8 cellular contexts compared by ENCODE assay signal in genomic region chr12:109432842-109433304, GRCh38. TPM values are rescaled to one million over a fixed set of nuclear protein-coding genes. Genes with fewer than 3 reads are reported as not detected.
A peak's percentile ranks its signal among the peaks of the same experiment; 100 is the strongest.
DNase-seq lines count a peak whose midpoint lies in the region; ATAC-seq and TF ChIP-seq lines count a peak whose summit lies in the region.

No MANE protein-coding gene starts in this region.

- H3K79me2 ChIP-seq in fibroblast of lung (ENCODE audit: control insufficient read depth, insufficient read depth, low read length) (no peaks in the 10 kb centered on the region), neural progenitor cell (ENCODE audit: low read depth) (no peaks in the 10 kb centered on the region)

- ATAC-seq in stimulated activated naive CD8-positive, alpha-beta T cell treated with anti-CD3 and anti-CD28 coated beads, Interleukin-15, amount 100 ng/mL, for 72 hours = peak; percentile 82
- no peak for ATAC-seq in HG03045 (IDR thresholded peaks at IDR 0.05; ENCODE audit: unreplicated experiment)

- H3K27ac ChIP-seq in fibroblast of lung (ENCODE audit: insufficient read depth, low read length) (no peak overlapping the region), neural progenitor cell (no peak overlapping the region)

- no peak overlapping the region for H2AFZ ChIP-seq in fibroblast of lung (ENCODE audit: low read length)
- H2AFZ ChIP-seq in neural progenitor cell (replicated peaks) = no peak overlapping the region

- H3K4me3 Mint-ChIP-seq in neural progenitor cell = no peak overlapping the region
- H3K4me3 Mint-ChIP-seq in stimulated activated naive CD8-positive, alpha-beta T cell treated with anti-CD3 and anti-CD28 coated beads, Interleukin-15, amount 100 ng/mL, for 72 hours = peak overlapping the region in 1 of 2 donors; percentile 15

- H3K4me1 ChIP-seq in fibroblast of lung (ENCODE audit: control insufficient read depth, extremely low read depth, insufficient read depth, low read length) = no peaks in the 10 kb centered on the region
- H3K4me1 ChIP-seq in neural progenitor cell = no peaks in the 10 kb centered on the region

- peaks cover 27% of the 10 kb centered on the region for H3K4me1 Mint-ChIP-seq in neural progenitor cell
- H3K4me1 Mint-ChIP-seq in stimulated activated naive CD8-positive, alpha-beta T cell treated with anti-CD3 and anti-CD28 coated beads, Interleukin-15, amount 100 ng/mL, for 72 hours = peaks cover 14% of the 10 kb centered on the region

- H3K4me3 ChIP-seq in fibroblast of lung (replicated peaks in 1 of 4; ENCODE audit: control extremely low read depth in 1 of 4, insufficient read depth in 1 of 4, low read depth in 3 of 4, low read length in 4 of 4) = no peak overlapping the region
- no peak overlapping the region for H3K4me3 ChIP-seq in neural progenitor cell

- H4K20me1 ChIP-seq in fibroblast of lung (ENCODE audit: control insufficient read depth, extremely low read depth, insufficient read depth, low read length) = no peaks in the 10 kb centered on the region
- no peaks in the 10 kb centered on the region for H4K20me1 ChIP-seq in neural progenitor cell (ENCODE audit: low read depth)

- H3K27me3 ChIP-seq in fibroblast of lung (ENCODE audit: control insufficient read depth, insufficient read depth, low read length) (no peaks in the 10 kb centered on the region), neural progenitor cell (no peaks in the 10 kb centered on the region)

- H3K9ac ChIP-seq in fibroblast of lung (ENCODE audit: insufficient read depth, low read length) (no peak overlapping the region), neural progenitor cell (no peak overlapping the region)

- H3K27me3 Mint-ChIP-seq in neural progenitor cell (ENCODE audit: insufficient read depth, low read depth) = peaks cover 6% of the 10 kb centered on the region
- no peaks in the 10 kb centered on the region for H3K27me3 Mint-ChIP-seq in stimulated activated naive CD8-positive, alpha-beta T cell treated with anti-CD3 and anti-CD28 coated beads, Interleukin-15, amount 100 ng/mL, for 72 hours

- H3K36me3 ChIP-seq in fibroblast of lung (ENCODE audit: control insufficient read depth, insufficient read depth, low read length) (no peaks in the 10 kb centered on the region), neural progenitor cell (no peaks in the 10 kb centered on the region)

- DNase-seq in EL (peak; percentile 65), fibroblast of lung (ENCODE audit: low read depth in 2 of 2) (peak; percentile 74 to 83), neural progenitor cell (ENCODE audit: low spot score) (peak; percentile 81)
- DNase-seq in activated T-cell treated with anti-CD3 and anti-CD28 coated beads, Interleukin-2, amount 50 U/mL, for 48 hours = peak; percentile 87 to 88
- peak; percentile 74 to 78 for DNase-seq in stimulated activated naive CD8-positive, alpha-beta T cell treated with anti-CD3 and anti-CD28 coated beads, Interleukin-15, amount 100 ng/mL, for 72 hours

- no peaks in the 10 kb centered on the region for H3F3A ChIP-seq in neural progenitor cell (ENCODE audit: low read depth)

- H3K27ac Mint-ChIP-seq in neural progenitor cell = peak overlapping the region; percentile 85
- no peak overlapping the region for H3K27ac Mint-ChIP-seq in stimulated activated naive CD8-positive, alpha-beta T cell treated with anti-CD3 and anti-CD28 coated beads, Interleukin-15, amount 100 ng/mL, for 72 hours

- H3K36me3 Mint-ChIP-seq in neural progenitor cell = peaks cover 1% of the 10 kb centered on the region

- peaks cover 4% of the 10 kb centered on the region for H3K9me3 Mint-ChIP-seq in neural progenitor cell
- no peaks in the 10 kb centered on the region for H3K9me3 Mint-ChIP-seq in stimulated activated naive CD8-positive, alpha-beta T cell treated with anti-CD3 and anti-CD28 coated beads, Interleukin-15, amount 100 ng/mL, for 72 hours

- H3K4me2 ChIP-seq in fibroblast of lung (ENCODE audit: extremely low read depth, insufficient read depth, low read length) (no peak overlapping the region), neural progenitor cell (no peak overlapping the region)

- H3K9me3 ChIP-seq in fibroblast of lung (ENCODE audit: control insufficient read depth, insufficient read depth, low read depth, low read length) = no peaks in the 10 kb centered on the region
- H3K9me3 ChIP-seq in neural progenitor cell (ENCODE audit: low read depth) = no peaks in the 10 kb centered on the region

- peak; percentile 96 for TF ChIP-seq CTCF in LNCAP (IDR thresholded peaks at IDR 0.05)
- peak; percentile 80 to 98 for TF ChIP-seq CTCF in fibroblast of lung (conservative IDR thresholded peaks at IDR 0.05 in 1 of 2, IDR thresholded peaks at IDR 0.05 in 1 of 2; ENCODE audit: low read depth in 1 of 2, low read length in 2 of 2)
- TF ChIP-seq CTCF in neural progenitor cell (IDR thresholded peaks at IDR 0.05) = peak; percentile 89

TF ChIP-seq in PFSK-1, 5 proteins besides CTCF, POLR2A, EP300 and RAD21:
- no peak for TF ChIP-seq POLR2AphosphoS5 (IDR thresholded peaks at IDR 0.05; ENCODE audit: low read depth, low read length)
- TF ChIP-seq, protein P1, sequence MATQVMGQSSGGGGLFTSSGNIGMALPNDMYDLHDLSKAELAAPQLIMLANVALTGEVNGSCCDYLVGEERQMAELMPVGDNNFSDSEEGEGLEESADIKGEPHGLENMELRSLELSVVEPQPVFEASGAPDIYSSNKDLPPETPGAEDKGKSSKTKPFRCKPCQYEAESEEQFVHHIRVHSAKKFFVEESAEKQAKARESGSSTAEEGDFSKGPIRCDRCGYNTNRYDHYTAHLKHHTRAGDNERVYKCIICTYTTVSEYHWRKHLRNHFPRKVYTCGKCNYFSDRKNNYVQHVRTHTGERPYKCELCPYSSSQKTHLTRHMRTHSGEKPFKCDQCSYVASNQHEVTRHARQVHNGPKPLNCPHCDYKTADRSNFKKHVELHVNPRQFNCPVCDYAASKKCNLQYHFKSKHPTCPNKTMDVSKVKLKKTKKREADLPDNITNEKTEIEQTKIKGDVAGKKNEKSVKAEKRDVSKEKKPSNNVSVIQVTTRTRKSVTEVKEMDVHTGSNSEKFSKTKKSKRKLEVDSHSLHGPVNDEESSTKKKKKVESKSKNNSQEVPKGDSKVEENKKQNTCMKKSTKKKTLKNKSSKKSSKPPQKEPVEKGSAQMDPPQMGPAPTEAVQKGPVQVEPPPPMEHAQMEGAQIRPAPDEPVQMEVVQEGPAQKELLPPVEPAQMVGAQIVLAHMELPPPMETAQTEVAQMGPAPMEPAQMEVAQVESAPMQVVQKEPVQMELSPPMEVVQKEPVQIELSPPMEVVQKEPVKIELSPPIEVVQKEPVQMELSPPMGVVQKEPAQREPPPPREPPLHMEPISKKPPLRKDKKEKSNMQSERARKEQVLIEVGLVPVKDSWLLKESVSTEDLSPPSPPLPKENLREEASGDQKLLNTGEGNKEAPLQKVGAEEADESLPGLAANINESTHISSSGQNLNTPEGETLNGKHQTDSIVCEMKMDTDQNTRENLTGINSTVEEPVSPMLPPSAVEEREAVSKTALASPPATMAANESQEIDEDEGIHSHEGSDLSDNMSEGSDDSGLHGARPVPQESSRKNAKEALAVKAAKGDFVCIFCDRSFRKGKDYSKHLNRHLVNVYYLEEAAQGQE (IDR thresholded peaks at IDR 0.05; ENCODE audit: insufficient read depth in 1 of 2, low read depth in 2 of 2, low read length in 2 of 2) = 0 out of 4 replicates have a peak, but pooled peaks of 1 of the 2 experiments have one; percentile 10
- peak; percentile 11 for TF ChIP-seq FOXP2 (optimal IDR thresholded peaks at IDR 0.05; ENCODE audit: borderline replicate concordance, extremely low read depth, extremely low read length, insufficient read depth)
- no peak for TF ChIP-seq TAF1 (IDR thresholded peaks at IDR 0.05; ENCODE audit: borderline replicate concordance, insufficient read depth, low read length)
- no peak for TF ChIP-seq SIN3A (IDR thresholded peaks at IDR 0.05; ENCODE audit: borderline replicate concordance, insufficient read depth, low read length)

RNA-seq across cellular contexts. Expression of gene KCTD10, which starts 44.2 kb away (rescaled TPM):
- polyA plus RNA-seq in PFSK-1 (2012; ENCODE audit: insufficient read length, low read depth) = 35.6 TPM
- total RNA-seq in fibroblast of lung = 59.8 and 106 TPM in 2 replicates
- 131 and 190 TPM in 2 replicates for polyA plus RNA-seq in fibroblast of lung
- polyA plus RNA-seq in fibroblast of lung (2012) = 86.6 and 115 TPM in 2 replicates
- polyA minus RNA-seq in fibroblast of lung (ENCODE audit: low replicate concordance) = 424 and 573 TPM in 2 replicates
- total RNA-seq in neural progenitor cell (ENCODE audit: low replicate concordance) = 40.9 and 57.5 TPM in 2 replicates

RNA-seq across cellular contexts. Expression of gene UBE3B, which starts 44.6 kb away (rescaled TPM):
- 13.1 TPM for polyA plus RNA-seq in PFSK-1 (2012; ENCODE audit: insufficient read length, low read depth)
- 35.7 and 49.7 TPM in 2 replicates for total RNA-seq in fibroblast of lung
- 27.2 and 29.5 TPM in 2 replicates for polyA plus RNA-seq in fibroblast of lung
- polyA plus RNA-seq in fibroblast of lung (2012) = 17.8 and 20.1 TPM in 2 replicates
- 38.8 and 58.9 TPM in 2 replicates for polyA minus RNA-seq in fibroblast of lung (ENCODE audit: low replicate concordance)
- 28.4 and 33.7 TPM in 2 replicates for total RNA-seq in neural progenitor cell (ENCODE audit: low replicate concordance)
